Comparison of ENCODE assay signal across 19 cellular contexts in genomic region chr1:121515235-121515634, GRCh38.
"Had no signal": no experiment of that assay in that cellular context is flagged by ENCODE, and none has a peak within 500 bp of the region (broad histone marks: within the 10 kb centered on the region; RNA-seq: fewer than 3 reads in every experiment).

No MANE protein-coding gene starts in this region.

- H3K4me1 ChIP-seq: colonic mucosa, gastrocnemius medialis had no signal

- H3K9me3 Mint-ChIP-seq: activated naive CD4-positive, alpha-beta T cell treated with anti-CD3 and anti-CD28 coated beads, Interleukin-2, amount 50 U/mL, for 24 hours had no signal

- H3K4me3 Mint-ChIP-seq: activated naive CD4-positive, alpha-beta T cell treated with anti-CD3 and anti-CD28 coated beads, Interleukin-2, amount 50 U/mL, for 24 hours; activated T-cell treated with anti-CD3 and anti-CD28 coated beads, Interleukin-2, amount 50 U/mL, for 4 hours; neural crest cell; stimulated activated naive B cell treated with anti-CD40 and anti-IgM and Interleukin-4, amounts not matched to agents 10 μg/mL and 1 μg/mL and 100 μg/mL, for 72 hours had no signal

- H3K27ac Mint-ChIP-seq: stimulated activated naive B cell treated with anti-CD40 and anti-IgM and Interleukin-4, amounts not matched to agents 10 μg/mL and 1 μg/mL and 100 μg/mL, for 72 hours had no signal

- H3K27me3 ChIP-seq: body of pancreas had no signal

- H3K36me3 ChIP-seq: colonic mucosa, gastrocnemius medialis, left lung, thoracic aorta, upper lobe of right lung had no signal

- H3K27me3 Mint-ChIP-seq: activated naive CD4-positive, alpha-beta T cell treated with anti-CD3 and anti-CD28 coated beads, Interleukin-2, amount 50 U/mL, for 24 hours; stimulated activated naive B cell treated with anti-CD40 and anti-IgM and Interleukin-4, amounts not matched to agents 10 μg/mL and 1 μg/mL and 100 μg/mL, for 72 hours had no signal

- DNase-seq: activated CD4-positive, alpha-beta T cell treated with anti-CD3 and anti-CD28 coated beads, Interleukin-2, amount 50 U/mL, for 4 hours; activated CD4-positive, CD25-positive, alpha-beta regulatory T cell treated with anti-CD3 and anti-CD28 coated beads, Interleukin-2, amount 50 U/mL, for 72 hours; activated CD8-positive, alpha-beta memory T cell treated with anti-CD3 and anti-CD28 coated beads, Interleukin-2, amount 50 U/mL, for 4 hours; activated effector memory CD4-positive, alpha-beta T cell treated with Interleukin-2 at 50 U/mL for 16 hours; activated T-cell treated with anti-CD3 and anti-CD28 coated beads, Interleukin-2, amount 50 U/mL, for 4 hours; amygdala; body of pancreas; colonic mucosa; gastrocnemius medialis; head of caudate nucleus; kidney; left lung; midbrain; stimulated activated naive B cell treated with anti-CD40 and anti-IgM and Interleukin-4, amounts not matched to agents 10 μg/mL and 1 μg/mL and 100 μg/mL, for 72 hours; T1000; upper lobe of right lung had no signal

- ATAC-seq: activated T-cell treated with anti-CD3 and anti-CD28 coated beads, Interleukin-2, amount 50 U/mL, for 4 hours; body of pancreas; gastrocnemius medialis; left lung; stimulated activated naive B cell treated with anti-CD40 and anti-IgM and Interleukin-4, amounts not matched to agents 10 μg/mL and 1 μg/mL and 100 μg/mL, for 72 hours; upper lobe of right lung had no signal

- H3K4me3 ChIP-seq: body of pancreas, colonic mucosa, gastrocnemius medialis, left lung, thoracic aorta, upper lobe of right lung had no signal

- H3K9me3 ChIP-seq: body of pancreas, colonic mucosa, gastrocnemius medialis, thoracic aorta, upper lobe of right lung had no signal

- H3K27ac ChIP-seq: colonic mucosa, gastrocnemius medialis, thoracic aorta, upper lobe of right lung had no signal
